In genomic region chr21:36830041-36830440, GRCh38 we compare ENCODE assay signal across 1 cellular context.
TF ChIP-seq lines count a peak whose summit lies in the region.

No MANE protein-coding gene starts in this region.

TF ChIP-seq in HepG2, 621 proteins besides CTCF, POLR2A, EP300 and RAD21:
- TF ChIP-seq, protein P1, sequence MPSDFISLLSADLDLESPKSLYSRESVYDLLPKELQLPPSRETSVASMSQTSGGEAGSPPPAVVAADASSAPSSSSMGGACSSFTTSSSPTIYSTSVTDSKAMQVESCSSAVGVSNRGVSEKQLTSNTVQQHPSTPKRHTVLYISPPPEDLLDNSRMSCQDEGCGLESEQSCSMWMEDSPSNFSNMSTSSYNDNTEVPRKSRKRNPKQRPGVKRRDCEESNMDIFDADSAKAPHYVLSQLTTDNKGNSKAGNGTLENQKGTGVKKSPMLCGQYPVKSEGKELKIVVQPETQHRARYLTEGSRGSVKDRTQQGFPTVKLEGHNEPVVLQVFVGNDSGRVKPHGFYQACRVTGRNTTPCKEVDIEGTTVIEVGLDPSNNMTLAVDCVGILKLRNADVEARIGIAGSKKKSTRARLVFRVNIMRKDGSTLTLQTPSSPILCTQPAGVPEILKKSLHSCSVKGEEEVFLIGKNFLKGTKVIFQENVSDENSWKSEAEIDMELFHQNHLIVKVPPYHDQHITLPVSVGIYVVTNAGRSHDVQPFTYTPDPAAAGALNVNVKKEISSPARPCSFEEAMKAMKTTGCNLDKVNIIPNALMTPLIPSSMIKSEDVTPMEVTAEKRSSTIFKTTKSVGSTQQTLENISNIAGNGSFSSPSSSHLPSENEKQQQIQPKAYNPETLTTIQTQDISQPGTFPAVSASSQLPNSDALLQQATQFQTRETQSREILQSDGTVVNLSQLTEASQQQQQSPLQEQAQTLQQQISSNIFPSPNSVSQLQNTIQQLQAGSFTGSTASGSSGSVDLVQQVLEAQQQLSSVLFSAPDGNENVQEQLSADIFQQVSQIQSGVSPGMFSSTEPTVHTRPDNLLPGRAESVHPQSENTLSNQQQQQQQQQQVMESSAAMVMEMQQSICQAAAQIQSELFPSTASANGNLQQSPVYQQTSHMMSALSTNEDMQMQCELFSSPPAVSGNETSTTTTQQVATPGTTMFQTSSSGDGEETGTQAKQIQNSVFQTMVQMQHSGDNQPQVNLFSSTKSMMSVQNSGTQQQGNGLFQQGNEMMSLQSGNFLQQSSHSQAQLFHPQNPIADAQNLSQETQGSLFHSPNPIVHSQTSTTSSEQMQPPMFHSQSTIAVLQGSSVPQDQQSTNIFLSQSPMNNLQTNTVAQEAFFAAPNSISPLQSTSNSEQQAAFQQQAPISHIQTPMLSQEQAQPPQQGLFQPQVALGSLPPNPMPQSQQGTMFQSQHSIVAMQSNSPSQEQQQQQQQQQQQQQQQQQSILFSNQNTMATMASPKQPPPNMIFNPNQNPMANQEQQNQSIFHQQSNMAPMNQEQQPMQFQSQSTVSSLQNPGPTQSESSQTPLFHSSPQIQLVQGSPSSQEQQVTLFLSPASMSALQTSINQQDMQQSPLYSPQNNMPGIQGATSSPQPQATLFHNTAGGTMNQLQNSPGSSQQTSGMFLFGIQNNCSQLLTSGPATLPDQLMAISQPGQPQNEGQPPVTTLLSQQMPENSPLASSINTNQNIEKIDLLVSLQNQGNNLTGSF (CRISPR knock-in tag; IDR thresholded peaks at IDR 0.05): no peak
- TF ChIP-seq BCL6 (CRISPR knock-in tag; IDR thresholded peaks at IDR 0.05): no peak
- TF ChIP-seq BORCS8-MEF2B (CRISPR knock-in tag; IDR thresholded peaks at IDR 0.05): no peak
- TF ChIP-seq BHLHE40 (IDR thresholded peaks at IDR 0.05; ENCODE audit: low read length): no peak
- TF ChIP-seq ZNF317 (CRISPR knock-in tag; IDR thresholded peaks at IDR 0.05): no peak
- TF ChIP-seq, protein P2, sequence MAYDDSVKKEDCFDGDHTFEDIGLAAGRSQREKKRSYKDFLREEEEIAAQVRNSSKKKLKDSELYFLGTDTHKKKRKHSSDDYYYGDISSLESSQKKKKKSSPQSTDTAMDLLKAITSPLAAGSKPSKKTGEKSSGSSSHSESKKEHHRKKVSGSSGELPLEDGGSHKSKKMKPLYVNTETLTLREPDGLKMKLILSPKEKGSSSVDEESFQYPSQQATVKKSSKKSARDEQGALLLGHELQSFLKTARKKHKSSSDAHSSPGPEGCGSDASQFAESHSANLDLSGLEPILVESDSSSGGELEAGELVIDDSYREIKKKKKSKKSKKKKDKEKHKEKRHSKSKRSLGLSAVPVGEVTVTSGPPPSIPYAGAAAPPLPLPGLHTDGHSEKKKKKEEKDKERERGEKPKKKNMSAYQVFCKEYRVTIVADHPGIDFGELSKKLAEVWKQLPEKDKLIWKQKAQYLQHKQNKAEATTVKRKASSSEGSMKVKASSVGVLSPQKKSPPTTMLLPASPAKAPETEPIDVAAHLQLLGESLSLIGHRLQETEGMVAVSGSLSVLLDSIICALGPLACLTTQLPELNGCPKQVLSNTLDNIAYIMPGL (CRISPR knock-in tag; IDR thresholded peaks at IDR 0.05; ENCODE audit: borderline replicate concordance in 1 of 2, low read depth in 1 of 2): no peak
- TF ChIP-seq, protein P3, sequence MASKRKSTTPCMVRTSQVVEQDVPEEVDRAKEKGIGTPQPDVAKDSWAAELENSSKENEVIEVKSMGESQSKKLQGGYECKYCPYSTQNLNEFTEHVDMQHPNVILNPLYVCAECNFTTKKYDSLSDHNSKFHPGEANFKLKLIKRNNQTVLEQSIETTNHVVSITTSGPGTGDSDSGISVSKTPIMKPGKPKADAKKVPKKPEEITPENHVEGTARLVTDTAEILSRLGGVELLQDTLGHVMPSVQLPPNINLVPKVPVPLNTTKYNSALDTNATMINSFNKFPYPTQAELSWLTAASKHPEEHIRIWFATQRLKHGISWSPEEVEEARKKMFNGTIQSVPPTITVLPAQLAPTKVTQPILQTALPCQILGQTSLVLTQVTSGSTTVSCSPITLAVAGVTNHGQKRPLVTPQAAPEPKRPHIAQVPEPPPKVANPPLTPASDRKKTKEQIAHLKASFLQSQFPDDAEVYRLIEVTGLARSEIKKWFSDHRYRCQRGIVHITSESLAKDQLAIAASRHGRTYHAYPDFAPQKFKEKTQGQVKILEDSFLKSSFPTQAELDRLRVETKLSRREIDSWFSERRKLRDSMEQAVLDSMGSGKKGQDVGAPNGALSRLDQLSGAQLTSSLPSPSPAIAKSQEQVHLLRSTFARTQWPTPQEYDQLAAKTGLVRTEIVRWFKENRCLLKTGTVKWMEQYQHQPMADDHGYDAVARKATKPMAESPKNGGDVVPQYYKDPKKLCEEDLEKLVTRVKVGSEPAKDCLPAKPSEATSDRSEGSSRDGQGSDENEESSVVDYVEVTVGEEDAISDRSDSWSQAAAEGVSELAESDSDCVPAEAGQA (IDR thresholded peaks at IDR 0.05; ENCODE audit: low read depth): no peak
- TF ChIP-seq, protein P3 (CRISPR knock-in tag; IDR thresholded peaks at IDR 0.05; ENCODE audit: borderline replicate concordance): no peak
- no peak for TF ChIP-seq EED (CRISPR knock-in tag; IDR thresholded peaks at IDR 0.05)
- no peak for TF ChIP-seq AKNA (CRISPR knock-in tag; IDR thresholded peaks at IDR 0.05; ENCODE audit: borderline replicate concordance)
- no peak for TF ChIP-seq GZF1 (CRISPR knock-in tag; IDR thresholded peaks at IDR 0.05)
